26 cellular contexts compared by ENCODE assay signal in genomic region chr1:94934551-94934950, GRCh38. TPM values are rescaled to one million over a fixed set of nuclear protein-coding genes. Genes with fewer than 3 reads are reported as not detected.
DNase-seq lines count a peak whose midpoint lies in the region; ATAC-seq, FAIRE-seq and TF ChIP-seq lines count a peak whose summit lies in the region.
"Had no signal": no experiment of that assay in that cellular context is flagged by ENCODE, and none has a peak within 500 bp of the region (broad histone marks: within the 10 kb centered on the region; RNA-seq: fewer than 3 reads in every experiment).

No MANE protein-coding gene starts in this region.

- TF ChIP-seq POLR2A in A549 (IDR thresholded peaks at IDR 0.05; ENCODE audit: low read length) (no peak), adrenal gland (IDR thresholded peaks at IDR 0.05) (no peak)

- no peaks in the 10 kb centered on the region for H3K9me3 ChIP-seq in A549
- no peaks in the 10 kb centered on the region for H3K9me3 ChIP-seq in adrenal gland (replicated peaks in 1 of 3)
- H3K9me3 ChIP-seq: BLaER1, Caco-2 had no signal

- ATAC-seq in A549 (no peak), GM21528 (IDR thresholded peaks at IDR 0.05; ENCODE audit: low FRiP score, unreplicated experiment) (no peak), foreskin keratinocyte (no peak)
- ATAC-seq: GM23338, T-helper 17 cell had no signal

- H3K4me3 ChIP-seq in A549 (no peak overlapping the region), adrenal gland (no peak overlapping the region)
- H3K4me3 ChIP-seq: BLaER1, GM23338 had no signal

- TF ChIP-seq CTCF in A549 (IDR thresholded peaks at IDR 0.05): no peak
- no peak for TF ChIP-seq CTCF in adrenal gland (IDR thresholded peaks at IDR 0.05)
- TF ChIP-seq CTCF in foreskin keratinocyte (conservative IDR thresholded peaks at IDR 0.05): no peak

- POLR2A ChIA-PET in A549 (lab: Yijun Ruan, JAX): no interaction called here

- no peak for TF ChIP-seq EP300 in A549 (IDR thresholded peaks at IDR 0.05)

- 59% methylated on average over 2 of the region's 2 CpGs for WGBS in A549 (ENCODE audit: missing lambda C conversion rate)
- WGBS in adrenal gland, 4 donors: 60 to 69% (median 66%) methylated on average over 2 of the region's 2 CpGs

- no peaks in the 10 kb centered on the region for H3K36me3 ChIP-seq in adrenal gland (replicated peaks in 1 of 2)
- H3K36me3 ChIP-seq: BLaER1 had no signal

- peak overlapping the region; percentile 50; the same call in 1 of the 3 replicates for H3K4me2 ChIP-seq in A549
- H3K4me2 ChIP-seq: BLaER1, GM23338, KMS-11 had no signal

- CTCF ChIA-PET in A549 (lab: Yijun Ruan, JAX): interaction anchor here (1.2 kb wide), 1 partner anchor 107 kb away, joined by 4 read pairs; no protein-coding TSS in a partner anchor

- DNase-seq in NCI-H1417 (lab: John Stamatoyannopoulos, UW): peak; percentile 8 to 63 (median 12)
- DNase-seq in NCI-H1417 treated with DMSO at 0.1 percent for 48 hours (lab: John Stamatoyannopoulos, UW): no peak
- no peak for DNase-seq in A549 (ENCODE audit: low read depth in 1 of 2, low spot score in 1 of 2)
- DNase-seq in NCI-H1105 treated with DMSO at 0.1 percent for 48 hours (lab: John Stamatoyannopoulos, UW): peak; percentile 55
- DNase-seq in adrenal gland: no peak
- no peak for DNase-seq in foreskin keratinocyte
- no peak for DNase-seq in COLO668 (lab: John Stamatoyannopoulos, UW; ENCODE audit: unreplicated experiment)
- DNase-seq: Caco-2; CD4-positive, CD25-positive, alpha-beta regulatory T cell; H9; MM.1S; NCI-H1694; NCI-H2029 treated with DMSO at 0.1 percent for 48 hours; NCI-H2171 treated with DMSO at 0.1 percent for 48 hours; NCI-H345; NCI-H510A treated with DMSO at 0.1 percent for 48 hours; NCI-H82; Right ventricle myocardium superior; RPMI8226; T-helper 17 cell had no signal

- H3K4me1 ChIP-seq in A549: peaks cover 50% of the 10 kb centered on the region
- H3K4me1 ChIP-seq in adrenal gland (replicated peaks in 1 of 2): peaks cover 48 to 52% of the 10 kb centered on the region in 2 donors
- H3K4me1 ChIP-seq in foreskin keratinocyte: peaks cover 8% of the 10 kb centered on the region
- H3K4me1 ChIP-seq: BLaER1 had no signal

- FAIRE-seq in A549 (lab: Jason Lieb, UNC): no peak
- FAIRE-seq: G401.6 had no signal

- H3K27me3 ChIP-seq in adrenal gland (no peaks in the 10 kb centered on the region), foreskin keratinocyte (no peaks in the 10 kb centered on the region)
- H3K27me3 ChIP-seq: BLaER1 had no signal

- no peak overlapping the region for H3K27ac ChIP-seq in A549
- H3K27ac ChIP-seq in adrenal gland: peak overlapping the region in 3 of 5 donors; percentile 24 to 85 (median 73)
- no peak overlapping the region for H3K27ac ChIP-seq in foreskin keratinocyte
- H3K27ac ChIP-seq: 22Rv1, BLaER1, KMS-11 had no signal

- intact Hi-C loops in adrenal gland (cut with DNase I): loop anchor here in 1 of 2 donors (10.0 kb wide), 1 partner anchor 100 kb away; no protein-coding TSS in a partner anchor

- TF ChIP-seq RAD21 in A549 (conservative IDR thresholded peaks at IDR 0.05 in 1 of 2, IDR thresholded peaks at IDR 0.05 in 1 of 2): no peak

TF ChIP-seq in A549, 52 proteins besides CTCF, POLR2A, EP300 and RAD21:
- TF ChIP-seq HOXB13 (CRISPR knock-in tag; IDR thresholded peaks at IDR 0.05; ENCODE audit: low read depth) (no peak), KDM5A (IDR thresholded peaks at IDR 0.05) (no peak), REST (IDR thresholded peaks at IDR 0.05) (no peak), ESRRA (IDR thresholded peaks at IDR 0.05; ENCODE audit: borderline replicate concordance, low read length) (no peak), FOSL2 (IDR thresholded peaks at IDR 0.05) (no peak), FOSL2 (CRISPR knock-in tag; IDR thresholded peaks at IDR 0.05) (no peak), E2F6 (IDR thresholded peaks at IDR 0.05; ENCODE audit: borderline replicate concordance, low read depth) (no peak), HEYL (CRISPR knock-in tag; IDR thresholded peaks at IDR 0.05) (no peak)
TF ChIP-seq in A549: peak in this region for 0.

RNA-seq across cellular contexts. Expression of gene CNN3, which starts 7.6 kb away (rescaled TPM):
- polyA plus RNA-seq in A549 (2011; rRNA removed) (59.8 and 61.6 TPM in 2 replicates), A549 (2017; fragmentation: RNase III; extraction: RNeasy Plus Mini Kit Qiagen cat#74134 plus additional on column Dnase treatment) (70.2 to 83.4 TPM (median 78.3 TPM) in 3 replicates), adrenal gland (100 to 1,000 TPM in 2 of 3 donors, 10 to 100 TPM in 1; 97.3 to 418 (median 131) TPM), foreskin keratinocyte (83.5 and 103 TPM in 2 replicates)
- polyA plus RNA-seq in A549 (2012; cell fraction: cytosol; rRNA removed): 24.8 and 27.4 TPM in 2 replicates
- 12.9 and 13.7 TPM in 2 replicates for polyA plus RNA-seq in A549 (2012; cell fraction: nucleus; rRNA removed)
- 60.2 and 64.6 TPM in 2 replicates for polyA minus RNA-seq in A549 (2011; rRNA and poly(A)+ RNA removed)
- total RNA-seq in adrenal gland (100 to 1,000 TPM; 320 to 766 (median 424) TPM), foreskin keratinocyte (150 and 177 TPM in 2 replicates)

Comparison
In these comparisons a context has a peak if more than half of its experiments do, and no peak if none do; other contexts are left out.
1. DNase-seq: peak in NCI-H1417 (3 of 3) and NCI-H1105 treated with DMSO at 0.1 percent for 48 hours (single experiment); none in NCI-H1417 treated with DMSO at 0.1 percent for 48 hours (single experiment), A549 (0 of 2), adrenal gland (0 of 7), foreskin keratinocyte (0 of 2) and COLO668 (single experiment).
2. H3K27ac ChIP-seq: peak in adrenal gland (3 of 5); none in A549 (0 of 2) and foreskin keratinocyte (single experiment).